ENCODE assay signal across 21 cellular contexts in genomic region chr4:3826247-3827172, GRCh38.
"Had no signal": no experiment of that assay in that cellular context is flagged by ENCODE, and none has a peak within 500 bp of the region (broad histone marks: within the 10 kb centered on the region; RNA-seq: fewer than 3 reads in every experiment).

No MANE protein-coding gene starts in this region.

- H3K27me3 Mint-ChIP-seq: activated CD4-positive, alpha-beta memory T cell treated with anti-CD3 and anti-CD28 coated beads, Interleukin-2, amount 10 ng/mL, durations not matched to agents 7 days and 5 days; activated naive CD8-positive, alpha-beta T cell had no signal

- ATAC-seq: activated CD4-positive, alpha-beta T cell treated with anti-CD3 and anti-CD28 coated beads for 36 hours; activated T-helper 17 cell treated with anti-CD3 and anti-CD28 coated beads, Interleukin-2, amount 50 U/mL, for 72 hours; T-helper 17 cell had no signal

- H3K9me3 Mint-ChIP-seq: activated CD4-positive, alpha-beta memory T cell treated with anti-CD3 and anti-CD28 coated beads, Interleukin-2, amount 10 ng/mL, durations not matched to agents 7 days and 5 days; activated naive CD4-positive, alpha-beta T cell treated with anti-CD3 and anti-CD28 coated beads for 36 hours; activated T-helper 17 cell treated with anti-CD3 and anti-CD28 coated beads, Interleukin-2, amount 50 U/mL, for 72 hours had no signal

- H3K4me1 Mint-ChIP-seq: activated CD4-positive, alpha-beta memory T cell treated with anti-CD3 and anti-CD28 coated beads, Interleukin-2, amount 10 ng/mL, durations not matched to agents 7 days and 5 days; activated CD4-positive, alpha-beta T cell treated with anti-CD3 and anti-CD28 coated beads for 36 hours; T-helper 17 cell had no signal

- DNase-seq: activated CD4-positive, alpha-beta memory T cell treated with anti-CD3 and anti-CD28 coated beads, Interleukin-2, amount 10 ng/mL, durations not matched to agents 7 days and 5 days; activated CD4-positive, alpha-beta T cell treated with anti-CD3 and anti-CD28 coated beads for 36 hours; activated CD4-positive, alpha-beta T cell treated with anti-CD3 and anti-CD28 coated beads, Interleukin-2, amount 50 U/mL, for 1 hour; activated gamma-delta T cell; activated naive CD4-positive, alpha-beta T cell treated with anti-CD3 and anti-CD28 coated beads for 36 hours; activated T-cell treated with anti-CD3 and anti-CD28 coated beads for 4 hours; activated T-cell treated with anti-CD3 and anti-CD28 coated beads, Interleukin-2, amount 50 U/mL, for 48 hours; brain microvascular endothelial cell; MM.1S; NCI-H1105; NCI-H1436; NCI-H1694 treated with DMSO at 0.1 percent for 48 hours; NCI-H2029 treated with DMSO at 0.1 percent for 48 hours; NCI-H345; NCI-H510A; NCI-H69; SIG-M5; T-helper 17 cell; T-helper 9 cell had no signal

- H3K36me3 Mint-ChIP-seq: activated naive CD8-positive, alpha-beta T cell had no signal

- H3K36me3 ChIP-seq: brain microvascular endothelial cell had no signal

- H3K27ac Mint-ChIP-seq: activated CD4-positive, alpha-beta memory T cell treated with anti-CD3 and anti-CD28 coated beads, Interleukin-2, amount 10 ng/mL, durations not matched to agents 7 days and 5 days; activated CD4-positive, alpha-beta T cell treated with anti-CD3 and anti-CD28 coated beads for 36 hours; activated naive CD4-positive, alpha-beta T cell treated with anti-CD3 and anti-CD28 coated beads for 36 hours; activated naive CD8-positive, alpha-beta T cell; activated T-helper 17 cell treated with anti-CD3 and anti-CD28 coated beads, Interleukin-2, amount 50 U/mL, for 72 hours; T-helper 17 cell had no signal

- H3K27ac ChIP-seq: brain microvascular endothelial cell had no signal

- H3K4me3 Mint-ChIP-seq: activated CD4-positive, alpha-beta memory T cell treated with anti-CD3 and anti-CD28 coated beads, Interleukin-2, amount 10 ng/mL, durations not matched to agents 7 days and 5 days; activated CD4-positive, alpha-beta T cell treated with anti-CD3 and anti-CD28 coated beads for 36 hours; activated naive CD4-positive, alpha-beta T cell treated with anti-CD3 and anti-CD28 coated beads for 36 hours; activated naive CD8-positive, alpha-beta T cell; activated T-helper 17 cell treated with anti-CD3 and anti-CD28 coated beads, Interleukin-2, amount 50 U/mL, for 72 hours; T-helper 17 cell had no signal

- H3K27me3 ChIP-seq: brain microvascular endothelial cell had no signal
